ENCODE assay signal across 8 cellular contexts in genomic region chr6:168132531-168133184, GRCh38. TPM values are rescaled to one million over a fixed set of nuclear protein-coding genes. Genes with fewer than 3 reads are reported as not detected.
A peak's percentile ranks its signal among the peaks of the same experiment; 100 is the strongest.
DNase-seq lines count a peak whose midpoint lies in the region; ATAC-seq, FAIRE-seq and TF ChIP-seq lines count a peak whose summit lies in the region.

No MANE protein-coding gene starts in this region.

- TF ChIP-seq CTCF in epithelial cell of proximal tubule (conservative IDR thresholded peaks at IDR 0.05; ENCODE audit: low read depth, low read length), result peak; percentile 52

- ATAC-seq in GM19351 (IDR thresholded peaks at IDR 0.05; ENCODE audit: unreplicated experiment) (no peak), HG03342 (IDR thresholded peaks at IDR 0.05; ENCODE audit: unreplicated experiment) (no peak), HG02970 (IDR thresholded peaks at IDR 0.05; ENCODE audit: low FRiP score, unreplicated experiment) (no peak)

- H3K4me3 ChIP-seq in epithelial cell of proximal tubule (ENCODE audit: low read depth, low read length), result no peak overlapping the region

- TF ChIP-seq POLR2A in H54 (IDR thresholded peaks at IDR 0.05; ENCODE audit: low read depth, low read length), result no peak

- FAIRE-seq in H54 (lab: Jason Lieb, UNC), result no peak

- peak; percentile 1 for DNase-seq in stimulated activated CD4-positive, alpha-beta T cell treated with anti-CD3 and anti-CD28 coated beads, Interleukin-4, amount 100 ng/mL, for 24 hours
- no peak for DNase-seq in stimulated activated CD4-positive, alpha-beta T cell treated with anti-CD3 and anti-CD28 coated beads, Interleukin-1b, Interleukin-23, amount 100 ng/mL, for 48 hours
- DNase-seq in epithelial cell of proximal tubule (ENCODE audit: low read depth) (no peak), middle frontal gyrus (ENCODE audit: extremely low spot score, low spot score) (peak; percentile 63), H54 (ENCODE audit: insufficient read length, low spot score) (no peak)

RNA-seq across cellular contexts. Expression of gene FRMD1, which starts 53.6 kb away (rescaled TPM):
- not detected in 2 replicates for total RNA-seq in epithelial cell of proximal tubule

Comparison
In these comparisons a context has a peak if more than half of its experiments do, and no peak if none do; other contexts are left out.
1. DNase-seq: peak in stimulated activated CD4-positive, alpha-beta T cell treated with anti-CD3 and anti-CD28 coated beads, Interleukin-4, amount 100 ng/mL, for 24 hours (single experiment) and middle frontal gyrus (single experiment); none in stimulated activated CD4-positive, alpha-beta T cell treated with anti-CD3 and anti-CD28 coated beads, Interleukin-1b, Interleukin-23, amount 100 ng/mL, for 48 hours (single experiment), epithelial cell of proximal tubule (single experiment) and H54 (single experiment).